In the genomic region with DNA sequence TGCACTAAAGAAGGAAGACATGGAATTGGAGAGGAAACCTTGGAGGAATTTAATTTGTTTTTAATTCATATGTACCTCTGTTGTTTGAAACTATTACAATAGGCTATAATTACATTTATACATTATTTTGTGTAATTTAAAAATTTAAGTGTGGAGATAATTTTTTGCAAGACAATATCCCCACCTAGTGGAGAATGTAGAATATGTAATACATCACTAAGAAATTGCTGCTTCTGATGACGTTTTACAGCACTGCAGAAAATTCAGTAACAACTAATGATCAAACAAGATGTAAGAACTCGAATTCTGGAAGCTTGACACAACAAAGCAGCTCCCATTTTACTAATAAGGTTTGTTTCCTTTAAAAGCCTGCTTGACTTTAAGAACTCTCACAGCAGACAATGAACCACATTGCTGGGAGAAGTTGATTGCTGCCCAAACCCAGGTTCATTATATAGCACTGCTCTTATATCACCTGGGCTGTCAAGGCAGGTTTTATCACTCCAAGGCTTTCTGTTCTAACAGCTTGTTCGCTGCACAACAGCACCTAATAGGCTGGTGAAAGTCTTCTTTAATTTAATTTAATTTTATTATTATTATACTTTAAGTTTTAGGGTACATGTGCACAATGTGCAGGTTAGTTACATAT, we compare ENCODE assay signal across 8 cellular contexts. TPM values are rescaled to one million over a fixed set of nuclear protein-coding genes. Genes with fewer than 3 reads are reported as not detected.
DNase-seq lines count a peak whose midpoint lies in the region; ATAC-seq and TF ChIP-seq lines count a peak whose summit lies in the region.

No MANE protein-coding gene starts in this region.

- peaks cover 0 to 2% of the 10 kb centered on the region in 2 donors for H3K36me3 ChIP-seq in body of pancreas (replicated peaks in 1 of 2; ENCODE audit: insufficient read depth in 1 of 2, low read depth in 2 of 2)

- peaks cover 15% of the 10 kb centered on the region for H3K36me3 Mint-ChIP-seq in activated CD8-positive, alpha-beta memory T cell treated with anti-CD3 and anti-CD28 coated beads, Interleukin-2, amount 10 ng/mL, durations not matched to agents 7 days and 5 days

- no peaks in the 10 kb centered on the region for H3K9me3 Mint-ChIP-seq in activated CD8-positive, alpha-beta memory T cell treated with anti-CD3 and anti-CD28 coated beads, Interleukin-2, amount 10 ng/mL, durations not matched to agents 7 days and 5 days (ENCODE audit: low read depth)

- WGBS in body of pancreas, 2 donors, result 11 to 13% methylated on average over 3 of the region's 3 CpGs

- intact Hi-C loops in body of pancreas (cut with DNase I), result no loop called here
- intact Hi-C loops in left colon (cut with DNase I, micrococcal nuclease), result loop anchor here in 1 of 2 donors (5.0 kb wide), 1 partner anchor 715 kb away; no protein-coding TSS in a partner anchor

- CTCF ChIA-PET in activated CD8-positive, alpha-beta memory T cell treated with anti-CD3 and anti-CD28 coated beads, Interleukin-2, amount 10 ng/mL, durations not matched to agents 7 days and 5 days (lab: Charles Lee), result interaction anchor here (0.6 to 5.3 kb wide), 11 partner anchors 11 to 600 kb away, joined by 3 to 30 read pairs (median 3); a partner anchor contains a TSS

- TF ChIP-seq POLR2A in body of pancreas (IDR thresholded peaks at IDR 0.05), result no peak

- H3K4me3 Mint-ChIP-seq in activated CD8-positive, alpha-beta memory T cell treated with anti-CD3 and anti-CD28 coated beads, Interleukin-2, amount 10 ng/mL, durations not matched to agents 7 days and 5 days, result no peak overlapping the region

- TF ChIP-seq CTCF in body of pancreas (IDR thresholded peaks at IDR 0.05), result peak in 6 of 7 experiments; percentile 44 to 73 (median 64)

- DNase-seq in activated CD8-positive, alpha-beta memory T cell treated with anti-CD3 and anti-CD28 coated beads, Interleukin-2, amount 10 ng/mL, durations not matched to agents 7 days and 5 days, result no peak
- DNase-seq in activated CD8-positive, alpha-beta memory T cell treated with anti-CD3 and anti-CD28 coated beads for 24 hours, result no peak
- DNase-seq in NCI-H1694 (lab: John Stamatoyannopoulos, UW) (peak; percentile 52), body of pancreas (no peak), left colon (no peak)

- no peaks in the 10 kb centered on the region for H3K27me3 Mint-ChIP-seq in activated CD8-positive, alpha-beta memory T cell treated with anti-CD3 and anti-CD28 coated beads, Interleukin-2, amount 10 ng/mL, durations not matched to agents 7 days and 5 days

- peaks cover 15% of the 10 kb centered on the region for H3K4me1 ChIP-seq in body of pancreas

- H3K27ac ChIP-seq in body of pancreas, result no peak overlapping the region

- no peak overlapping the region for H3K27ac Mint-ChIP-seq in activated CD8-positive, alpha-beta memory T cell treated with anti-CD3 and anti-CD28 coated beads, Interleukin-2, amount 10 ng/mL, durations not matched to agents 7 days and 5 days

- ATAC-seq in activated CD8-positive, alpha-beta memory T cell treated with anti-CD3 and anti-CD28 coated beads, Interleukin-2, amount 10 ng/mL, durations not matched to agents 7 days and 5 days, result peak; percentile 71
- ATAC-seq in body of pancreas (no peak), left colon (peak; percentile 58), HG03175 (IDR thresholded peaks at IDR 0.05; ENCODE audit: unreplicated experiment) (no peak), HG02642 (IDR thresholded peaks at IDR 0.05; ENCODE audit: poor library complexity, unreplicated experiment) (no peak), GM21390 (IDR thresholded peaks at IDR 0.05; ENCODE audit: unreplicated experiment) (no peak)

- no peaks in the 10 kb centered on the region for H3K9me3 ChIP-seq in body of pancreas

- no peak overlapping the region for H3K4me3 ChIP-seq in body of pancreas

- no peaks in the 10 kb centered on the region for H3K27me3 ChIP-seq in body of pancreas

- peaks cover 26% of the 10 kb centered on the region for H3K4me1 Mint-ChIP-seq in activated CD8-positive, alpha-beta memory T cell treated with anti-CD3 and anti-CD28 coated beads, Interleukin-2, amount 10 ng/mL, durations not matched to agents 7 days and 5 days

RNA-seq across cellular contexts. Expression of a gene that starts 53.4 kb away (rescaled TPM):
- total RNA-seq in activated CD8-positive, alpha-beta memory T cell treated with anti-CD3 and anti-CD28 coated beads, Interleukin-2, amount 10 ng/mL, durations not matched to agents 7 days and 5 days, result 10 to 100 TPM; 32.0 to 32.1 TPM
- 10 to 100 TPM; 27.5 to 41.9 TPM for total RNA-seq in body of pancreas
- 10 to 100 TPM; 18.7 to 20.3 TPM for total RNA-seq in left colon

Comparison
In these comparisons a context has a peak if more than half of its experiments do, and no peak if none do; other contexts are left out.
1. ATAC-seq: peak in activated CD8-positive, alpha-beta memory T cell treated with anti-CD3 and anti-CD28 coated beads, Interleukin-2, amount 10 ng/mL, durations not matched to agents 7 days and 5 days (single experiment) and left colon (single experiment); none in body of pancreas (single experiment), HG03175 (single experiment), HG02642 (single experiment) and GM21390 (single experiment).